Comparison of ENCODE assay signal across 9 cellular contexts in genomic region chr10:22624289-22624738, GRCh38.
DNase-seq lines count a peak whose midpoint lies in the region; ATAC-seq and TF ChIP-seq lines count a peak whose summit lies in the region.
"Had no signal": no experiment of that assay in that cellular context is flagged by ENCODE, and none has a peak within 500 bp of the region (broad histone marks: within the 10 kb centered on the region; RNA-seq: fewer than 3 reads in every experiment).

No MANE protein-coding gene starts in this region.

- no peak for TF ChIP-seq EP300 in Ishikawa (IDR thresholded peaks at IDR 0.05; ENCODE audit: borderline replicate concordance)

- TF ChIP-seq RAD21 in Ishikawa (IDR thresholded peaks at IDR 0.05; ENCODE audit: low read depth) = no peak

- no peak for ATAC-seq in HG03378 (IDR thresholded peaks at IDR 0.05; ENCODE audit: unreplicated experiment)

- no peaks in the 10 kb centered on the region for H3K9me3 Mint-ChIP-seq in mesothelial cell of epicardium

- no peak overlapping the region for H3K9ac ChIP-seq in colonic mucosa (ENCODE audit: low read depth in 2 of 2, low read length in 2 of 2)
- H3K9ac ChIP-seq: parathyroid adenoma had no signal

- peak; percentile 68 for DNase-seq in BJ (ENCODE audit: low read depth)
- peak; percentile 80 to 82 for DNase-seq in cardiac fibroblast (ENCODE audit: low read depth in 2 of 2)
- DNase-seq in mesothelial cell of epicardium (ENCODE audit: low spot score in 2 of 2, unreplicated experiment in 2 of 2) = no peak
- no peak for DNase-seq in NCI-H1048 (lab: John Stamatoyannopoulos, UW)
- DNase-seq in colonic mucosa = no peak
- DNase-seq in NCI-H2227 treated with DMSO at 0.1 percent for 48 hours (lab: John Stamatoyannopoulos, UW) = no peak

- H3K9me3 ChIP-seq in colonic mucosa = no peaks in the 10 kb centered on the region

- no peak for TF ChIP-seq CTCF in BJ (IDR thresholded peaks at IDR 0.05; ENCODE audit: insufficient read depth, low read depth, low read length)
- no peak for TF ChIP-seq CTCF in cardiac fibroblast (IDR thresholded peaks at IDR 0.05; ENCODE audit: low read depth, low read length)
- no peak for TF ChIP-seq CTCF in mesothelial cell of epicardium (IDR thresholded peaks at IDR 0.05; ENCODE audit: unreplicated experiment)
- TF ChIP-seq CTCF in colonic mucosa (IDR thresholded peaks at IDR 0.05) = no peak

- intact Hi-C loops in colonic mucosa (cut with DNase I) = no loop called here

- POLR2A ChIA-PET in BJ (lab: Charles Lee) = no interaction called here

- H3K4me3 ChIP-seq in BJ (ENCODE audit: low read depth, low read length) (no peak overlapping the region), cardiac fibroblast (replicated peaks in 1 of 2; ENCODE audit: low read depth in 2 of 2, low read length in 2 of 2) (no peak overlapping the region), colonic mucosa (no peak overlapping the region)

- H3K36me3 ChIP-seq in BJ (ENCODE audit: control insufficient read depth, insufficient read depth, low read length) (no peaks in the 10 kb centered on the region), colonic mucosa (no peaks in the 10 kb centered on the region)

- peak overlapping the region; percentile 94 for H3K27ac Mint-ChIP-seq in mesothelial cell of epicardium

- H3K36me3 Mint-ChIP-seq in mesothelial cell of epicardium = peaks cover 1% of the 10 kb centered on the region

- no peak overlapping the region for H3K27ac ChIP-seq in colonic mucosa
- H3K27ac ChIP-seq: parathyroid adenoma had no signal

- H3K27me3 ChIP-seq in BJ (ENCODE audit: control insufficient read depth, insufficient read depth, low read length) = no peaks in the 10 kb centered on the region
- no peaks in the 10 kb centered on the region for H3K27me3 ChIP-seq in colonic mucosa

- no peak overlapping the region for H3K4me3 Mint-ChIP-seq in mesothelial cell of epicardium

- CTCF ChIA-PET in BJ (lab: Yijun Ruan, JAX) = no interaction called here

- no peaks in the 10 kb centered on the region for H3K27me3 Mint-ChIP-seq in mesothelial cell of epicardium (ENCODE audit: low read depth)

- H3K4me1 Mint-ChIP-seq in mesothelial cell of epicardium = peaks cover 88% of the 10 kb centered on the region

- no peaks in the 10 kb centered on the region for H3K4me1 ChIP-seq in colonic mucosa

TF ChIP-seq in Ishikawa, 13 proteins besides CTCF, POLR2A, EP300 and RAD21:
- TF ChIP-seq YY1 (IDR thresholded peaks at IDR 0.05; ENCODE audit: low read depth) (no peak), CREB1 (IDR thresholded peaks at IDR 0.05; ENCODE audit: low read depth) (no peak), FOXM1 (IDR thresholded peaks at IDR 0.05; ENCODE audit: borderline replicate concordance, low read depth) (no peak), TCF12 (IDR thresholded peaks at IDR 0.05; ENCODE audit: low read depth) (no peak), TEAD4 (IDR thresholded peaks at IDR 0.05) (peak; percentile 44; the same call in 1 of the 2 replicates), TAF1 (IDR thresholded peaks at IDR 0.05; ENCODE audit: low read depth) (no peak)
- TF ChIP-seq, protein P1, sequence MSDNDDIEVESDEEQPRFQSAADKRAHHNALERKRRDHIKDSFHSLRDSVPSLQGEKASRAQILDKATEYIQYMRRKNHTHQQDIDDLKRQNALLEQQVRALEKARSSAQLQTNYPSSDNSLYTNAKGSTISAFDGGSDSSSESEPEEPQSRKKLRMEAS (IDR thresholded peaks at IDR 0.05) = no peak
TF ChIP-seq in Ishikawa: peak in this region for 1.

Comparison
In these comparisons a context has a peak if more than half of its experiments do, and no peak if none do; other contexts are left out.
1. DNase-seq: peak in BJ (single experiment) and cardiac fibroblast (2 of 2); none in mesothelial cell of epicardium (0 of 2), NCI-H1048 (single experiment), colonic mucosa (single experiment) and NCI-H2227 treated with DMSO at 0.1 percent for 48 hours (single experiment).